ENCODE assay signal across 24 cellular contexts in genomic region chr12:19388131-19388549, GRCh38. TPM values are rescaled to one million over a fixed set of nuclear protein-coding genes. Genes with fewer than 3 reads are reported as not detected.
DNase-seq lines count a peak whose midpoint lies in the region; ATAC-seq and TF ChIP-seq lines count a peak whose summit lies in the region.
"Had no signal": no experiment of that assay in that cellular context is flagged by ENCODE, and none has a peak within 500 bp of the region (broad histone marks: within the 10 kb centered on the region; RNA-seq: fewer than 3 reads in every experiment).

No MANE protein-coding gene starts in this region.

- 66% methylated on average over 2 of the region's 2 CpGs for WGBS in right cardiac atrium

- H3K27me3 ChIP-seq in right cardiac atrium (ENCODE audit: control insufficient read depth, insufficient read depth) (no peaks in the 10 kb centered on the region), left ventricle myocardium inferior (ENCODE audit: low read depth) (no peaks in the 10 kb centered on the region)
- H3K27me3 ChIP-seq: cardiac muscle cell, esophagus squamous epithelium, hepatocyte, neural progenitor cell had no signal

- intact Hi-C loops in Right ventricle myocardium inferior (cut with DNase I) (no loop called here), right cardiac atrium (cut with DNase I) (no loop called here), left ventricle myocardium inferior (cut with micrococcal nuclease) (no loop called here)

- no peak overlapping the region for H3K4me3 Mint-ChIP-seq in stimulated activated effector memory CD8-positive, alpha-beta T cell treated with anti-CD3 and anti-CD28 coated beads, Interleukin-12 subunit alpha, Interleukin-12 subunit beta, amount 100 ng/mL, for 72 hours
- H3K4me3 Mint-ChIP-seq: activated naive CD4-positive, alpha-beta T cell treated with anti-CD3 and anti-CD28 coated beads, Interleukin-2, amount 10 ng/mL, durations not matched to agents 7 days and 5 days; immature natural killer cell; neural progenitor cell; T-helper 1 cell treated with Interleukin-12 subunit alpha and Interleukin-12 subunit beta and Interleukin-4 antibody, amounts not matched to agents 30 μg/mL and 1 μg/mL, for 36 hours had no signal

- ATAC-seq in Right ventricle myocardium inferior (peak; percentile 75), right cardiac atrium (no peak), HG02852 (IDR thresholded peaks at IDR 0.05; ENCODE audit: unreplicated experiment) (no peak)
- no peak for ATAC-seq in stimulated activated effector memory CD8-positive, alpha-beta T cell treated with anti-CD3 and anti-CD28 coated beads, Interleukin-12 subunit alpha, Interleukin-12 subunit beta, amount 100 ng/mL, for 72 hours
- ATAC-seq in activated CD4-positive, CD25-positive, alpha-beta regulatory T cell treated with anti-CD3 and anti-CD28 coated beads, Interleukin-2, amount 50 U/mL, for 24 hours = no peak

- H3K4me1 ChIP-seq in right cardiac atrium (ENCODE audit: control insufficient read depth, insufficient read depth, low read length) = no peaks in the 10 kb centered on the region
- H3K4me1 ChIP-seq in left ventricle myocardium inferior = no peaks in the 10 kb centered on the region
- H3K4me1 ChIP-seq: neural progenitor cell had no signal

- H3K36me3 ChIP-seq in left ventricle myocardium inferior = no peaks in the 10 kb centered on the region
- H3K36me3 ChIP-seq: cardiac muscle cell, esophagus squamous epithelium, neural progenitor cell had no signal

- no peaks in the 10 kb centered on the region for H3K9me3 Mint-ChIP-seq in stimulated activated effector memory CD8-positive, alpha-beta T cell treated with anti-CD3 and anti-CD28 coated beads, Interleukin-12 subunit alpha, Interleukin-12 subunit beta, amount 100 ng/mL, for 72 hours
- H3K9me3 Mint-ChIP-seq: activated naive CD4-positive, alpha-beta T cell treated with anti-CD3 and anti-CD28 coated beads, Interleukin-2, amount 10 ng/mL, durations not matched to agents 7 days and 5 days; immature natural killer cell; neural progenitor cell; T-helper 1 cell treated with Interleukin-12 subunit alpha and Interleukin-12 subunit beta and Interleukin-4 antibody, amounts not matched to agents 30 μg/mL and 1 μg/mL, for 36 hours had no signal

- H3K9me3 ChIP-seq in right cardiac atrium (ENCODE audit: control insufficient read depth, low read length) (no peaks in the 10 kb centered on the region), left ventricle myocardium inferior (replicated peaks) (no peaks in the 10 kb centered on the region)
- H3K9me3 ChIP-seq: esophagus squamous epithelium had no signal

- no peak for TF ChIP-seq CTCF in left ventricle myocardium inferior (IDR thresholded peaks at IDR 0.05; ENCODE audit: borderline replicate concordance)

- no peak overlapping the region for H3K27ac ChIP-seq in right cardiac atrium (ENCODE audit: low read length)
- H3K27ac ChIP-seq in left ventricle myocardium inferior (replicated peaks) = peak overlapping the region; percentile 48
- H3K27ac ChIP-seq: cardiac muscle cell, esophagus squamous epithelium, hepatocyte, KMS-11, neural progenitor cell, SK-N-MC had no signal

- no peak for DNase-seq in Right ventricle myocardium inferior (ENCODE audit: missing footprints)
- DNase-seq in right cardiac atrium = no peak
- DNase-seq in amniotic epithelial cell (ENCODE audit: low read depth) = peak; percentile 29
- no peak for DNase-seq in left ventricle myocardium inferior
- DNase-seq in stimulated activated effector memory CD8-positive, alpha-beta T cell treated with anti-CD3 and anti-CD28 coated beads, Interleukin-12 subunit alpha, Interleukin-12 subunit beta, amount 100 ng/mL, for 72 hours (ENCODE audit: low spot score in 2 of 2) = no peak
- DNase-seq in NCI-H748 (lab: John Stamatoyannopoulos, UW; ENCODE audit: unreplicated experiment) = no peak
- DNase-seq: 8988T; activated CD4-positive, alpha-beta T cell treated with anti-CD3 and anti-CD28 coated beads for 48 hours; activated naive CD4-positive, alpha-beta T cell treated with anti-CD3 and anti-CD28 coated beads, Interleukin-2, amount 10 ng/mL, durations not matched to agents 7 days and 5 days; DMS53; esophagus squamous epithelium; GF-D8; GOT3; immature natural killer cell; NCI-H1694; NCI-H526 had no signal

- H3K36me3 Mint-ChIP-seq in stimulated activated effector memory CD8-positive, alpha-beta T cell treated with anti-CD3 and anti-CD28 coated beads, Interleukin-12 subunit alpha, Interleukin-12 subunit beta, amount 100 ng/mL, for 72 hours = no peaks in the 10 kb centered on the region
- H3K36me3 Mint-ChIP-seq: activated naive CD4-positive, alpha-beta T cell treated with anti-CD3 and anti-CD28 coated beads, Interleukin-2, amount 10 ng/mL, durations not matched to agents 7 days and 5 days; immature natural killer cell had no signal

- H3K27ac Mint-ChIP-seq in stimulated activated effector memory CD8-positive, alpha-beta T cell treated with anti-CD3 and anti-CD28 coated beads, Interleukin-12 subunit alpha, Interleukin-12 subunit beta, amount 100 ng/mL, for 72 hours = peak overlapping the region; percentile 3
- H3K27ac Mint-ChIP-seq: activated naive CD4-positive, alpha-beta T cell treated with anti-CD3 and anti-CD28 coated beads, Interleukin-2, amount 10 ng/mL, durations not matched to agents 7 days and 5 days; neural progenitor cell; T-helper 1 cell treated with Interleukin-12 subunit alpha and Interleukin-12 subunit beta and Interleukin-4 antibody, amounts not matched to agents 30 μg/mL and 1 μg/mL, for 36 hours had no signal

- peaks cover 6% of the 10 kb centered on the region for H3K4me1 Mint-ChIP-seq in stimulated activated effector memory CD8-positive, alpha-beta T cell treated with anti-CD3 and anti-CD28 coated beads, Interleukin-12 subunit alpha, Interleukin-12 subunit beta, amount 100 ng/mL, for 72 hours
- H3K4me1 Mint-ChIP-seq: activated naive CD4-positive, alpha-beta T cell treated with anti-CD3 and anti-CD28 coated beads, Interleukin-2, amount 10 ng/mL, durations not matched to agents 7 days and 5 days; immature natural killer cell; neural progenitor cell had no signal

- H3K4me3 ChIP-seq in right cardiac atrium (ENCODE audit: low read length) (no peak overlapping the region), left ventricle myocardium inferior (no peak overlapping the region)
- H3K4me3 ChIP-seq: cardiac muscle cell, esophagus squamous epithelium, hepatocyte, neural progenitor cell, SK-N-MC had no signal

RNA-seq across cellular contexts. Expression of gene AEBP2, which starts 51.2 kb away (rescaled TPM):
- total RNA-seq in Right ventricle myocardium inferior (27.8 TPM), right cardiac atrium (10 to 100 TPM; 30.7 to 35.3 (median 34.4) TPM), left ventricle myocardium inferior (22.8 TPM)
- polyA plus RNA-seq in right cardiac atrium = 11.9 TPM
